ENCODE assay signal across 18 cellular contexts in genomic region chr7:8189615-8190014, GRCh38.
DNase-seq lines count a peak whose midpoint lies in the region; ATAC-seq and TF ChIP-seq lines count a peak whose summit lies in the region.
"Had no signal": no experiment of that assay in that cellular context is flagged by ENCODE, and none has a peak within 500 bp of the region (broad histone marks: within the 10 kb centered on the region; RNA-seq: fewer than 3 reads in every experiment).

No MANE protein-coding gene starts in this region.

- H3K4me2 ChIP-seq in neural progenitor cell, result peak overlapping the region; percentile 69

- H3K27me3 ChIP-seq in neural progenitor cell, result no peaks in the 10 kb centered on the region
- H3K27me3 ChIP-seq: brain microvascular endothelial cell, colonic mucosa, Peyer's patch had no signal

- H3K9ac ChIP-seq in neural progenitor cell, result no peak overlapping the region
- H3K9ac ChIP-seq: parathyroid adenoma had no signal

- peaks cover 58% of the 10 kb centered on the region for H3K4me1 ChIP-seq in neural progenitor cell
- H3K4me1 ChIP-seq: colonic mucosa had no signal

- peaks cover 3% of the 10 kb centered on the region for H3K27me3 Mint-ChIP-seq in neural progenitor cell (ENCODE audit: insufficient read depth, low read depth)
- H3K27me3 Mint-ChIP-seq: activated naive CD4-positive, alpha-beta T cell treated with anti-CD3 and anti-CD28 coated beads, Interleukin-2, amount 50 U/mL, for 24 hours; memory B cell; stimulated activated memory B cell treated with anti-CD40 and anti-IgM and Interleukin-4, amounts not matched to agents 10 μg/mL and 1 μg/mL and 100 μg/mL, for 72 hours had no signal

- H3K27ac Mint-ChIP-seq in neural progenitor cell, result peak overlapping the region; percentile 80
- H3K27ac Mint-ChIP-seq: activated naive CD4-positive, alpha-beta T cell treated with anti-CD3 and anti-CD28 coated beads, Interleukin-2, amount 50 U/mL, for 24 hours; CD8-positive, alpha-beta T cell; memory B cell; stimulated activated memory B cell treated with anti-CD40 and anti-IgM and Interleukin-4, amounts not matched to agents 10 μg/mL and 1 μg/mL and 100 μg/mL, for 72 hours had no signal

- no peaks in the 10 kb centered on the region for H3K36me3 ChIP-seq in neural progenitor cell
- H3K36me3 ChIP-seq: brain microvascular endothelial cell, colonic mucosa, Peyer's patch had no signal

- peak overlapping the region; percentile 15 for H3K4me3 ChIP-seq in neural progenitor cell
- H3K4me3 ChIP-seq: colonic mucosa, Peyer's patch, SK-N-MC had no signal

- H3K9me3 Mint-ChIP-seq in neural progenitor cell, result no peaks in the 10 kb centered on the region
- H3K9me3 Mint-ChIP-seq: activated naive CD4-positive, alpha-beta T cell treated with anti-CD3 and anti-CD28 coated beads, Interleukin-2, amount 50 U/mL, for 24 hours; CD8-positive, alpha-beta T cell; memory B cell; naive thymus-derived CD4-positive, alpha-beta T cell; stimulated activated memory B cell treated with anti-CD40 and anti-IgM and Interleukin-4, amounts not matched to agents 10 μg/mL and 1 μg/mL and 100 μg/mL, for 72 hours had no signal

- peaks cover 44% of the 10 kb centered on the region for H3F3A ChIP-seq in neural progenitor cell (ENCODE audit: low read depth)

- no peak overlapping the region for H3K4me3 Mint-ChIP-seq in neural progenitor cell
- H3K4me3 Mint-ChIP-seq: activated naive CD4-positive, alpha-beta T cell treated with anti-CD3 and anti-CD28 coated beads, Interleukin-2, amount 50 U/mL, for 24 hours; CD8-positive, alpha-beta T cell; memory B cell; naive thymus-derived CD4-positive, alpha-beta T cell; stimulated activated memory B cell treated with anti-CD40 and anti-IgM and Interleukin-4, amounts not matched to agents 10 μg/mL and 1 μg/mL and 100 μg/mL, for 72 hours had no signal

- ATAC-seq in activated CD4-positive, CD25-positive, alpha-beta regulatory T cell treated with anti-CD3 and anti-CD28 coated beads, Interleukin-2, amount 50 U/mL, for 24 hours, result no peak

- H3K4me1 Mint-ChIP-seq in neural progenitor cell, result peaks cover 30% of the 10 kb centered on the region

- H3K79me2 ChIP-seq in neural progenitor cell (ENCODE audit: low read depth), result no peaks in the 10 kb centered on the region
- H3K79me2 ChIP-seq: parathyroid adenoma had no signal

- no peak for TF ChIP-seq CTCF in neural progenitor cell (IDR thresholded peaks at IDR 0.05)

- no peaks in the 10 kb centered on the region for H4K20me1 ChIP-seq in neural progenitor cell (ENCODE audit: low read depth)

- peak; percentile 47 for DNase-seq in NCI-H1092 (lab: John Stamatoyannopoulos, UW)
- DNase-seq in NCI-H2029 treated with DMSO at 0.1 percent for 48 hours (lab: John Stamatoyannopoulos, UW), result peak; percentile 71
- DNase-seq in SK-N-DZ (ENCODE audit: low spot score), result peak; percentile 36
- peak; percentile 88 for DNase-seq in neural progenitor cell (ENCODE audit: low spot score)
- no peak for DNase-seq in stimulated activated naive CD4-positive, alpha-beta T cell treated with Interleukin-2 at 50 U/mL for 16 hours (lab: John Stamatoyannopoulos, UW)
- DNase-seq in islet precursor cell, result no peak
- DNase-seq in SKM-1 (lab: John Stamatoyannopoulos, UW; ENCODE audit: unreplicated experiment), result no peak

- H3K9me3 ChIP-seq in neural progenitor cell (ENCODE audit: low read depth), result no peaks in the 10 kb centered on the region
- H3K9me3 ChIP-seq: colonic mucosa, Peyer's patch had no signal

- peak overlapping the region; percentile 96 for H3K27ac ChIP-seq in neural progenitor cell
- H3K27ac ChIP-seq: brain microvascular endothelial cell, colonic mucosa, parathyroid adenoma, Peyer's patch, SK-N-MC had no signal

- H2AFZ ChIP-seq in neural progenitor cell (replicated peaks), result no peak overlapping the region
- H2AFZ ChIP-seq: parathyroid adenoma had no signal

- no peaks in the 10 kb centered on the region for H3K36me3 Mint-ChIP-seq in neural progenitor cell
- H3K36me3 Mint-ChIP-seq: activated naive CD4-positive, alpha-beta T cell treated with anti-CD3 and anti-CD28 coated beads, Interleukin-2, amount 50 U/mL, for 24 hours; CD8-positive, alpha-beta T cell; memory B cell; stimulated activated memory B cell treated with anti-CD40 and anti-IgM and Interleukin-4, amounts not matched to agents 10 μg/mL and 1 μg/mL and 100 μg/mL, for 72 hours had no signal

Comparison
In these comparisons a context has a peak if more than half of its experiments do, and no peak if none do; other contexts are left out.
1. DNase-seq: peak in NCI-H1092 (single experiment), NCI-H2029 treated with DMSO at 0.1 percent for 48 hours (single experiment), SK-N-DZ (single experiment) and neural progenitor cell (single experiment); none in stimulated activated naive CD4-positive, alpha-beta T cell treated with Interleukin-2 at 50 U/mL for 16 hours (single experiment), islet precursor cell (single experiment) and SKM-1 (single experiment).